Comparison of ENCODE assay signal across 13 cellular contexts in the genomic region with DNA sequence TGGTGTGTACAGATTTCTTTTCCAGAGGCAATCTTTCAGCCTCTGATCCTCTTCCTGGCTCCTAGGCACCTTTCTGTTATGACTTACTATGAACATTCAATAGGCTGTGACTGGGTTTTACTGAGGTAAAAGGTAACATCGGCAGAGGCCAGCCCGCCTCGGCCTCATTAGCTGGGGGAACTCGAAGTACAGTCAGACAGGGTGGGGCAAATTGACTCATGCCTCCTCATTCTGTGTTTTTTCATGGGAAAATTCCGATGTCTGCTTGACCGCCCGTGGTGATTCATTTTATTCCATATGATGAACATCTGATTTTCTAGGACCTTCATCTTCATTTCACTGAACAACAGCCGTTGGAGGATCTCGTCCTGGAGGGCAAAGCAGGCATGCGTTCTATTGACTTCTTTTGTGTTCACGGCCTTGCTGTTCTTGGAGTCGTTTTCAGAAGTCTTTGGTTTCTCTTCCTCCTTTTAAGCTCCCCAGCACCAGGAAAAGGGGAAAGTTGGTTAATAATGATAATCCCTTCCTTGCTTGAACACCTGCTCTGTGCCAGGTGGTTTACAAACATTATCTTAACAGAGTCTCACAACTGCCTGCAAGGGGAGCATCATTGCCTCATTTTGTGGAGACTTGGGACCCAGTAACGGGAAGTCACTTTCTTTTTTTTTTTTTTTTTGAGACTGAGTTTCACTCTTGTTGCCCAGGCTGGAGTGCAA. TPM values are rescaled to one million over a fixed set of nuclear protein-coding genes. Genes with fewer than 3 reads are reported as not detected.
DNase-seq lines count a peak whose midpoint lies in the region; ATAC-seq, FAIRE-seq and TF ChIP-seq lines count a peak whose summit lies in the region.
"Had no signal": no experiment of that assay in that cellular context is flagged by ENCODE, and none has a peak within 500 bp of the region (broad histone marks: within the 10 kb centered on the region; RNA-seq: fewer than 3 reads in every experiment).

No MANE protein-coding gene starts in this region.

- POLR2A ChIA-PET in PC-9 (lab: Charles Lee; ENCODE audit: unreplicated experiment) = interaction anchor here (0.6 to 0.8 kb wide), 6 partner anchors 8 to 223 kb away, joined by 3 to 9 read pairs (median 4); partner anchors contain the start of gene KDM1A

- no TSS peak for BruUV-seq in PC-9 (replicated peaks; lab: Mats Ljungman, UMichigan)

- intact Hi-C loops in PC-9 (cut with micrococcal nuclease; ENCODE audit: unreplicated experiment) (loop anchor here (1.0 kb wide), 1 partner anchor 8 kb away; the partner anchor contains the start of gene KDM1A), left lung (cut with DNase I) (no loop called here), spleen (cut with DNase I; ENCODE audit: low total_unique reads) (no loop called here)

- peaks cover 26% of the 10 kb centered on the region for H3K79me2 ChIP-seq in PC-9 (ENCODE audit: low read depth)

- FAIRE-seq in H54 (lab: Jason Lieb, UNC) = peak; percentile 80

- H3K4me3 ChIP-seq in PC-9 (peak overlapping the region; percentile 47; the same call in 1 of the 2 replicates), epithelial cell of proximal tubule (ENCODE audit: low read depth, low read length) (no peak overlapping the region), BE2C (ENCODE audit: low read depth, low read length) (no peak overlapping the region), left lung (no peak overlapping the region), spleen (no peak overlapping the region)

- TF ChIP-seq POLR2A in H54 (IDR thresholded peaks at IDR 0.05; ENCODE audit: low read depth, low read length) (no peak), spleen (IDR thresholded peaks at IDR 0.05) (no peak)

- H3K27me3 ChIP-seq in PC-9 (ENCODE audit: insufficient read depth, low read depth) (no peaks in the 10 kb centered on the region), BE2C (no peaks in the 10 kb centered on the region), left lung (no peaks in the 10 kb centered on the region), spleen (replicated peaks in 1 of 7) (peaks cover 0 to 5% (median 0%) of the 10 kb centered on the region in 7 donors)

- DNase-seq in H54 (ENCODE audit: insufficient read length, low spot score) = peak; percentile 54
- peak; percentile 79 to 95 for DNase-seq in PC-9
- peak; percentile 58 for DNase-seq in epithelial cell of proximal tubule (ENCODE audit: low read depth)
- peak; percentile 92 for DNase-seq in renal cortical epithelial cell (ENCODE audit: low read depth)
- no peak for DNase-seq in BE2C
- DNase-seq in NCI-H774 (lab: John Stamatoyannopoulos, UW) = no peak
- no peak for DNase-seq in left lung
- no peak for DNase-seq in spleen
- DNase-seq: activated T-cell treated with anti-CD3 and anti-CD28 coated beads, Interleukin-2, amount 50 U/mL, for 1 hour; central memory CD4-positive, alpha-beta T cell; KG1; NCI-H510A; T-helper 9 cell had no signal

- H4K20me1 ChIP-seq in PC-9 (ENCODE audit: insufficient read depth) = no peaks in the 10 kb centered on the region

- TF ChIP-seq CTCF in PC-9 (conservative IDR thresholded peaks at IDR 0.05) (no peak), epithelial cell of proximal tubule (conservative IDR thresholded peaks at IDR 0.05; ENCODE audit: low read depth, low read length) (no peak), BE2C (IDR thresholded peaks at IDR 0.05; ENCODE audit: low read depth, low read length) (no peak), left lung (IDR thresholded peaks at IDR 0.05) (no peak), spleen (IDR thresholded peaks at IDR 0.05 in 8 of 11, conservative IDR thresholded peaks at IDR 0.05 in 3 of 11) (no peak)

- peaks cover 61% of the 10 kb centered on the region for H3K4me1 ChIP-seq in PC-9 (replicated peaks; ENCODE audit: insufficient read depth)
- H3K4me1 ChIP-seq in BE2C = no peaks in the 10 kb centered on the region
- peaks cover 0 to 3% of the 10 kb centered on the region in 2 donors for H3K4me1 ChIP-seq in left lung
- H3K4me1 ChIP-seq in spleen = no peaks in the 10 kb centered on the region

- peaks cover 31% of the 10 kb centered on the region for H3F3A ChIP-seq in PC-9 (ENCODE audit: insufficient read depth, low read depth)

- CTCF ChIA-PET in PC-9 (lab: Charles Lee) = interaction anchor here (0.7 kb wide), 2 partner anchors 8 to 205 kb away, joined by 3 to 6 read pairs; no protein-coding TSS in a partner anchor

- no peak for ATAC-seq in left lung

- peak overlapping the region; percentile 63; the same call in 1 of the 2 replicates for H2AFZ ChIP-seq in PC-9

- H3K36me3 ChIP-seq in PC-9 (ENCODE audit: low read depth) (no peaks in the 10 kb centered on the region), BE2C (no peaks in the 10 kb centered on the region), left lung (no peaks in the 10 kb centered on the region), spleen (no peaks in the 10 kb centered on the region)

- no peaks in the 10 kb centered on the region for H3K9me2 ChIP-seq in PC-9 (ENCODE audit: insufficient read depth)

- H3K27ac ChIP-seq in PC-9 = peak overlapping the region; percentile 100
- H3K27ac ChIP-seq in left lung = no peak overlapping the region
- no peak overlapping the region for H3K27ac ChIP-seq in spleen

- H3K9me3 ChIP-seq in PC-9 (ENCODE audit: insufficient read depth, low read depth) (no peaks in the 10 kb centered on the region), BE2C (no peaks in the 10 kb centered on the region), left lung (no peaks in the 10 kb centered on the region), spleen (no peaks in the 10 kb centered on the region)

- H3K4me2 ChIP-seq in PC-9 = peak overlapping the region; percentile 83

- 70 to 82% (median 76%) methylated on average over 13 of the region's 13 CpGs for WGBS in spleen, 5 donors

RNA-seq across cellular contexts. Expression of gene TEX46, which starts 4.8 kb away (rescaled TPM):
- not detected in 2 replicates for total RNA-seq in PC-9 (2021)
- not detected in 2 replicates for total RNA-seq in epithelial cell of proximal tubule
- total RNA-seq in renal cortical epithelial cell = not detected in 2 replicates
- not detected for polyA plus RNA-seq in BE2C (2012; ENCODE audit: insufficient read depth, insufficient read length, low read depth)
- total RNA-seq in left lung = not detected
- not detected for total RNA-seq in spleen
- not detected for polyA plus RNA-seq in spleen

RNA-seq across cellular contexts. Expression of gene KDM1A, which starts 8.4 kb away (rescaled TPM):
- total RNA-seq in PC-9 (2021) (185 and 213 TPM in 2 replicates), epithelial cell of proximal tubule (110 and 136 TPM in 2 replicates), renal cortical epithelial cell (112 and 124 TPM in 2 replicates), left lung (10 to 100 TPM; 39.5 to 40.8 TPM), spleen (10 to 100 TPM; 36.3 to 47.2 (median 39.2) TPM)
- polyA plus RNA-seq in BE2C (2012; ENCODE audit: insufficient read depth, insufficient read length, low read depth) = 53.9 TPM
- 10 to 100 TPM; 18.4 to 23.2 (median 21.6) TPM for polyA plus RNA-seq in spleen

RNA-seq across cellular contexts. Expression of gene LACTBL1, which starts 38.2 kb away (rescaled TPM):
- total RNA-seq in PC-9 (2021) = 0.28 and 0.60 TPM in 2 replicates
- total RNA-seq in epithelial cell of proximal tubule = not detected in 2 replicates
- not detected in 2 replicates for total RNA-seq in renal cortical epithelial cell
- polyA plus RNA-seq in BE2C (2012; ENCODE audit: insufficient read depth, insufficient read length, low read depth) = not detected
- total RNA-seq in left lung = not detected
- not detected for total RNA-seq in spleen
- polyA plus RNA-seq in spleen = not detected

Comparison
In these comparisons a context has a peak if more than half of its experiments do, and no peak if none do; other contexts are left out.
1. DNase-seq: peak in H54 (single experiment), PC-9 (2 of 2), epithelial cell of proximal tubule (single experiment) and renal cortical epithelial cell (single experiment); none in BE2C (single experiment), NCI-H774 (single experiment), left lung (0 of 2) and spleen (single experiment).